ENCODE assay signal across 1 cellular context in genomic region chr10:15856328-15857000, GRCh38.
TF ChIP-seq lines count a peak whose summit lies in the region.

No MANE protein-coding gene starts in this region.

TF ChIP-seq in GM12878, 131 proteins besides CTCF, POLR2A, EP300 and RAD21 (continued from another document):
- TF ChIP-seq CUX1 (IDR thresholded peaks at IDR 0.05; ENCODE audit: insufficient replicate concordance, low read depth, low read length) (no peak), GATAD2B (conservative IDR thresholded peaks at IDR 0.05; ENCODE audit: low read depth) (no peak), ZNF622 (IDR thresholded peaks at IDR 0.05) (no peak), ZBTB33 (IDR thresholded peaks at IDR 0.05) (no peak), EED (IDR thresholded peaks at IDR 0.05; ENCODE audit: low read depth) (no peak)
